ENCODE assay signal across 22 cellular contexts in genomic region chr21:26916799-26917198, GRCh38. TPM values are rescaled to one million over a fixed set of nuclear protein-coding genes. Genes with fewer than 3 reads are reported as not detected.
"Had no signal": no experiment of that assay in that cellular context is flagged by ENCODE, and none has a peak within 500 bp of the region (broad histone marks: within the 10 kb centered on the region; RNA-seq: fewer than 3 reads in every experiment).

No MANE protein-coding gene starts in this region.

- H3K27ac ChIP-seq: colonic mucosa, esophagus muscularis mucosa, foreskin keratinocyte, gastroesophageal sphincter, heart left ventricle, hepatocyte, left lung, parathyroid adenoma, right lobe of liver, thoracic aorta, tibial nerve, upper lobe of left lung had no signal

- H3K27me3 ChIP-seq: colonic mucosa, esophagus muscularis mucosa, foreskin keratinocyte, gastroesophageal sphincter, heart left ventricle, hepatocyte, left lung, right lobe of liver, tibial nerve, upper lobe of left lung had no signal

- H3K4me2 ChIP-seq: hepatocyte had no signal

- H2AFZ ChIP-seq: hepatocyte, parathyroid adenoma had no signal

- DNase-seq: colonic mucosa; effector CD8-positive, alpha-beta T cell; foreskin keratinocyte; heart left ventricle; left lung; naive thymus-derived CD8-positive, alpha-beta T cell; occipital lobe; right lobe of liver; small intestine; stimulated activated CD4-positive, alpha-beta T cell treated with anti-CD3 and anti-CD28 coated beads, Interleukin-15, amount 100 ng/mL, for 24 hours; stimulated activated CD4-positive, alpha-beta T cell treated with anti-CD3 and anti-CD28 coated beads, Interleukin-2, amount 100 ng/mL, for 48 hours; stimulated activated naive B cell treated with anti-CD40 and anti-IgM and Interleukin-4, amounts not matched to agents 10 μg/mL and 1 μg/mL and 100 μg/mL, for 72 hours; upper lobe of left lung had no signal

- H3K4me1 ChIP-seq: colonic mucosa, foreskin keratinocyte, gastroesophageal sphincter, heart left ventricle, left lung, parathyroid adenoma, right lobe of liver, upper lobe of left lung had no signal

- H3K79me2 ChIP-seq: hepatocyte, parathyroid adenoma had no signal

- H3K9ac ChIP-seq: parathyroid adenoma had no signal

- FAIRE-seq: endothelial cell of umbilical vein, keratinocyte, small intestine, urothelium cell line had no signal

- H3K4me3 ChIP-seq: colonic mucosa, esophagus muscularis mucosa, gastroesophageal sphincter, heart left ventricle, hepatocyte, left lung, right lobe of liver, thoracic aorta, tibial nerve, upper lobe of left lung had no signal

- H3K9me3 ChIP-seq: colonic mucosa, esophagus muscularis mucosa, gastroesophageal sphincter, left lung, right lobe of liver, thoracic aorta had no signal

- ATAC-seq: foreskin keratinocyte; gastroesophageal sphincter; heart left ventricle; left lung; naive thymus-derived CD8-positive, alpha-beta T cell; right lobe of liver; stimulated activated naive B cell treated with anti-CD40 and anti-IgM and Interleukin-4, amounts not matched to agents 10 μg/mL and 1 μg/mL and 100 μg/mL, for 72 hours had no signal

- H3K36me3 ChIP-seq: colonic mucosa, esophagus muscularis mucosa, gastroesophageal sphincter, heart left ventricle, left lung, right lobe of liver, thoracic aorta, tibial nerve, upper lobe of left lung had no signal

RNA-seq across cellular contexts. Expression of gene ADAMTS5, which starts 50.1 kb away (rescaled TPM):
- total RNA-seq: endothelial cell of umbilical vein; foreskin keratinocyte; naive thymus-derived CD8-positive, alpha-beta T cell had no signal
- polyA plus RNA-seq: endothelial cell of umbilical vein; foreskin keratinocyte; naive thymus-derived CD8-positive, alpha-beta T cell had no signal
